Comparison of ENCODE assay signal across 10 cellular contexts in genomic region chr16:11706180-11706742, GRCh38. TPM values are rescaled to one million over a fixed set of nuclear protein-coding genes. Genes with fewer than 3 reads are reported as not detected.
A peak's percentile ranks its signal among the peaks of the same experiment; 100 is the strongest.
DNase-seq lines count a peak whose midpoint lies in the region; ATAC-seq and TF ChIP-seq lines count a peak whose summit lies in the region.
"Had no signal": no experiment of that assay in that cellular context is flagged by ENCODE, and none has a peak within 500 bp of the region (broad histone marks: within the 10 kb centered on the region; RNA-seq: fewer than 3 reads in every experiment).

No MANE protein-coding gene starts in this region.

- peak; percentile 52 to 75 for TF ChIP-seq POLR2A in gastrocnemius medialis (IDR thresholded peaks at IDR 0.05)

- H3K9ac ChIP-seq in mammary epithelial cell (ENCODE audit: insufficient read depth, low read length) = no peak overlapping the region

- H4K20me1 ChIP-seq in mammary epithelial cell (ENCODE audit: insufficient read depth, low read length) = no peaks in the 10 kb centered on the region

- 84% methylated on average over 5 of the region's 5 CpGs for WGBS in mammary epithelial cell (ENCODE audit: low coverage, missing lambda C conversion rate)

- DNase-seq in fibroblast of mammary gland (ENCODE audit: low read depth) (peak; percentile 56), gastrocnemius medialis (peak; percentile 90 to 94), mesenteric fat pad (ENCODE audit: low spot score) (no peak), foreskin fibroblast (no peak), mammary epithelial cell (no peak)
- DNase-seq in stimulated activated CD4-positive, alpha-beta T cell treated with anti-CD3 and anti-CD28 coated beads, Interleukin-4, amount 100 ng/mL, for 24 hours = no peak
- DNase-seq: CD4-positive, alpha-beta memory T cell had no signal

- no peaks in the 10 kb centered on the region for H3K9me3 ChIP-seq in gastrocnemius medialis
- no peaks in the 10 kb centered on the region for H3K9me3 ChIP-seq in mammary epithelial cell (replicated peaks; ENCODE audit: insufficient read depth, low read length)

- H3K27ac ChIP-seq in gastrocnemius medialis = peak overlapping the region; percentile 89 to 95 (median 94)
- no peak overlapping the region for H3K27ac ChIP-seq in mammary epithelial cell (ENCODE audit: insufficient read depth, low read depth, low read length)

- in situ Hi-C loops in gastrocnemius medialis (cut with MboI; ENCODE audit: low sequenced_read_pairs in 4 of 4) = loop anchor here in 1 of 4 donors (25.0 kb wide), 1 partner anchor 744 kb away; no protein-coding TSS in a partner anchor
- in situ Hi-C loops in mammary epithelial cell (cut with MboI; ENCODE audit: low sequenced_read_pairs in 2 of 2) = loop anchor here in 1 of 2 donors (25.0 kb wide), 1 partner anchor 744 kb away; no protein-coding TSS in a partner anchor

- dilution Hi-C loops in mammary epithelial cell (cut with HindIII; ENCODE audit: low sequenced_read_pairs) = no loop called here

- peaks cover 61 to 64% of the 10 kb centered on the region in 2 donors for H3K4me1 ChIP-seq in gastrocnemius medialis
- H3K4me1 ChIP-seq in mammary epithelial cell (ENCODE audit: insufficient read depth, low read length) = no peaks in the 10 kb centered on the region

- intact Hi-C loops in gastrocnemius medialis (cut with DNase I; ENCODE audit: low total_unique reads) = loop anchor here (1.0 to 2.0 kb wide), 3 partner anchors 31 to 66 kb away; partner anchors contain the start of gene TXNDC11
- intact Hi-C loops in mammary epithelial cell (cut with micrococcal nuclease) = no loop called here

- CTCF ChIA-PET in mammary epithelial cell (lab: Charles Lee; ENCODE audit: low non-redundant PET) = no interaction called here

- H3K27me3 ChIP-seq in gastrocnemius medialis = no peaks in the 10 kb centered on the region
- no peaks in the 10 kb centered on the region for H3K27me3 ChIP-seq in mammary epithelial cell (ENCODE audit: insufficient read depth, low read length)

- H3K36me3 ChIP-seq in gastrocnemius medialis (no peaks in the 10 kb centered on the region), mammary epithelial cell (ENCODE audit: insufficient read depth, low read length) (peaks cover 2% of the 10 kb centered on the region)

- H3K4me3 ChIP-seq in fibroblast of mammary gland (ENCODE audit: control insufficient read depth, low read depth, low read length) (no peak overlapping the region), gastrocnemius medialis (peak overlapping the region in 1 of 4 donors; percentile 1), foreskin fibroblast (ENCODE audit: low read depth in 1 of 2, low read length in 2 of 2) (no peak overlapping the region), mammary epithelial cell (replicated peaks in 1 of 3; ENCODE audit: insufficient read depth in 1 of 3, low read depth in 2 of 3, low read length in 3 of 3) (no peak overlapping the region)

- TF ChIP-seq CTCF in fibroblast of mammary gland (conservative IDR thresholded peaks at IDR 0.05; ENCODE audit: control insufficient read depth, insufficient read depth, low read depth, low read length) (no peak), gastrocnemius medialis (IDR thresholded peaks at IDR 0.05 in 4 of 5, conservative IDR thresholded peaks at IDR 0.05 in 1 of 5) (no peak), foreskin fibroblast (IDR thresholded peaks at IDR 0.05; ENCODE audit: low read depth, low read length) (no peak), mammary epithelial cell (conservative IDR thresholded peaks at IDR 0.05 in 1 of 2, IDR thresholded peaks at IDR 0.05 in 1 of 2; ENCODE audit: extremely low read depth in 1 of 2, insufficient read depth in 1 of 2, low read depth in 1 of 2, low read length in 2 of 2) (no peak)

- peaks cover 13% of the 10 kb centered on the region for H3K79me2 ChIP-seq in mammary epithelial cell (ENCODE audit: insufficient read depth, low read length)

- no TSS peak for BruUV-seq in mammary epithelial cell (replicated peaks; lab: Mats Ljungman, UMichigan)

- ATAC-seq in GM19372 (IDR thresholded peaks at IDR 0.05; ENCODE audit: low read depth, unreplicated experiment) = peak; percentile 65
- peak; percentile 71 for ATAC-seq in HG03175 (IDR thresholded peaks at IDR 0.05; ENCODE audit: unreplicated experiment)
- peak; percentile 90 to 92 for ATAC-seq in gastrocnemius medialis
- ATAC-seq: natural killer cell treated with Interleukin-12 subunit alpha and Interleukin-12 subunit beta and Interleukin-15 and Interleukin-18, amount 100 ng/mL, for 72 hours had no signal

- H2AFZ ChIP-seq in mammary epithelial cell (ENCODE audit: low read depth, low read length) = no peak overlapping the region

- H3K4me2 ChIP-seq in mammary epithelial cell (ENCODE audit: insufficient read depth, low read depth, low read length) = no peak overlapping the region

RNA-seq across cellular contexts. Expression of gene TXNDC11, which starts 36.4 kb away (rescaled TPM):
- 10 to 100 TPM; 35.2 to 64.5 (median 51.2) TPM for total RNA-seq in gastrocnemius medialis
- total RNA-seq in mesenteric fat pad = 51.9 TPM
- total RNA-seq in mammary epithelial cell = 10 to 100 TPM; 26.0 to 30.7 TPM
- 46.6 TPM for polyA plus RNA-seq in mammary epithelial cell
- 34.0 TPM for polyA minus RNA-seq in mammary epithelial cell

RNA-seq across cellular contexts. Expression of gene SNN, which starts 38.0 kb away (rescaled TPM):
- total RNA-seq in gastrocnemius medialis = 10 to 100 TPM; 22.5 to 94.5 (median 78.1) TPM
- 47.2 TPM for total RNA-seq in mesenteric fat pad
- 10 to 100 TPM; 14.2 to 32.7 TPM for total RNA-seq in mammary epithelial cell
- polyA plus RNA-seq in mammary epithelial cell = 14.2 TPM
- polyA minus RNA-seq in mammary epithelial cell = 13.4 TPM

Comparison
In these comparisons a context has a peak if more than half of its experiments do, and no peak if none do; other contexts are left out.
1. DNase-seq: peak in fibroblast of mammary gland (single experiment) and gastrocnemius medialis (2 of 2); none in stimulated activated CD4-positive, alpha-beta T cell treated with anti-CD3 and anti-CD28 coated beads, Interleukin-4, amount 100 ng/mL, for 24 hours (single experiment), mesenteric fat pad (single experiment), foreskin fibroblast (0 of 2) and mammary epithelial cell (single experiment).
2. Peak in every context shown above with its lines, with median percentiles within 50 percentile points of each other: ATAC-seq.